In the genomic region with DNA sequence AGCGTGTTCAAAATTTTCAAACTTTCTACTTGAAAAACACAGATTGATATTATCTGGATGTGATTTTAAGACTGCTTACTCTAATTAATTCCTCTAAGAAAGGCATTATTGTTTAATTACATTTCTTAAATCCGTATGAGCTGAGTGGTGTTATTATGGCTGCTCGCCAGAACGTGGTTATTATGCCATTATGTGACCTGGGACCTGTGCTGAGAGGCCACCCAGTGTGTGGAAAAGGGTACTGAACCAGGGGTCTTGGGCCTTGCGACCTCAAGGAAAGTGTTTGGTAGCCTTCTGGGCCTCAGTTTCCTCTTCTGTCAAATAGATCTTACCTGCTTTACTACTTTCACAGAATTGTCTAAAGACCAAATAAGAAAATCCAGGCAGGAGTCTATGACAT, we compare ENCODE assay signal across 29 cellular contexts. TPM values are rescaled to one million over a fixed set of nuclear protein-coding genes. Genes with fewer than 3 reads are reported as not detected.
DNase-seq lines count a peak whose midpoint lies in the region; ATAC-seq and TF ChIP-seq lines count a peak whose summit lies in the region.
"Had no signal": no experiment of that assay in that cellular context is flagged by ENCODE, and none has a peak within 500 bp of the region (broad histone marks: within the 10 kb centered on the region; RNA-seq: fewer than 3 reads in every experiment).

No MANE protein-coding gene starts in this region.

- H3K79me2 ChIP-seq in SK-N-SH (ENCODE audit: insufficient read depth) (no peaks in the 10 kb centered on the region), trophoblast cell (ENCODE audit: control insufficient read depth, insufficient read depth, low read length, poor library complexity) (no peaks in the 10 kb centered on the region)

- peak overlapping the region; percentile 62 for H4K91ac ChIP-seq in trophoblast cell (ENCODE audit: low read depth, low read length)

- H3K4me1 ChIP-seq in SK-N-SH (ENCODE audit: control insufficient read depth in 1 of 2, insufficient read depth in 2 of 2, low read depth in 1 of 2, low read length in 1 of 2) = no peaks in the 10 kb centered on the region; a peak in 1 of 4 replicates
- H3K4me1 ChIP-seq in trophoblast cell (ENCODE audit: control insufficient read depth in 1 of 2, insufficient read depth in 2 of 2, low read length in 2 of 2) = peaks cover 16% of the 10 kb centered on the region in 2 experiments
- no peaks in the 10 kb centered on the region for H3K4me1 ChIP-seq in spleen

- H3K4ac ChIP-seq in trophoblast cell (ENCODE audit: low read depth, low read length) = no peak overlapping the region

- H3K4me2 ChIP-seq in SK-N-SH (no peak overlapping the region), trophoblast cell (ENCODE audit: low read length) (no peak overlapping the region)
- H3K4me2 ChIP-seq: A549 had no signal

- TF ChIP-seq CTCF in SK-N-SH (IDR thresholded peaks at IDR 0.05) = no peak
- no peak for TF ChIP-seq CTCF in spleen (IDR thresholded peaks at IDR 0.05 in 8 of 11, conservative IDR thresholded peaks at IDR 0.05 in 3 of 11)

- peak overlapping the region; percentile 88 for H2BK120ac ChIP-seq in trophoblast cell (ENCODE audit: insufficient read depth, low read length, poor library complexity)

- H3K4me3 ChIP-seq in SK-N-SH (ENCODE audit: low read depth in 2 of 2, low read length in 1 of 2) = no peak overlapping the region
- no peak overlapping the region for H3K4me3 ChIP-seq in trophoblast cell (ENCODE audit: low read depth, low read length)
- no peak overlapping the region for H3K4me3 ChIP-seq in spleen
- H3K4me3 ChIP-seq: A549, GM23248 had no signal

- H3K27me3 ChIP-seq in SK-N-SH (ENCODE audit: insufficient read depth) (no peaks in the 10 kb centered on the region; the same call in 1 of the 2 replicates), trophoblast cell (ENCODE audit: insufficient read depth, low read length) (no peaks in the 10 kb centered on the region), spleen (replicated peaks in 1 of 7) (peaks cover 0 to 6% (median 0%) of the 10 kb centered on the region in 7 donors)

- H2AK5ac ChIP-seq in trophoblast cell (ENCODE audit: low read length) = peak overlapping the region; percentile 72

- peak overlapping the region; percentile 82 for H2BK12ac ChIP-seq in trophoblast cell (ENCODE audit: low read length)

- POLR2A ChIA-PET in SK-N-SH (lab: Yijun Ruan, JAX) = no interaction called here

- H4K12ac ChIP-seq in trophoblast cell (ENCODE audit: low read depth, low read length) = no peak overlapping the region

- no peak overlapping the region for H2BK5ac ChIP-seq in trophoblast cell (ENCODE audit: low read depth, low read length, poor library complexity)

- DNase-seq in SK-N-SH (peak; percentile 39), NCI-H69 (lab: John Stamatoyannopoulos, UW) (peak; percentile 2), trophoblast cell (no peak), spleen (no peak), AG08395 (ENCODE audit: low spot score) (no peak)
- no peak for DNase-seq in stimulated activated naive CD4-positive, alpha-beta T cell (lab: John Stamatoyannopoulos, UW)
- DNase-seq: C1 segment of cervical spinal cord; CD4-positive, alpha-beta memory T cell; COR-L47; DMS153; DND-41; GM23248; H7; Kasumi-1; NCI-H1092 treated with DMSO at 0.1 percent for 48 hours; NCI-H1694; NCI-H2029 treated with DMSO at 0.1 percent for 48 hours; NCI-H2171; NCI-H345; NCI-H510A treated with DMSO at 0.1 percent for 48 hours; NCI-H748 treated with DMSO at 0.1 percent for 48 hours; Right ventricle myocardium superior; RPMI8226 had no signal

- H3K36me3 ChIP-seq in SK-N-SH (replicated peaks in 1 of 2; ENCODE audit: control insufficient read depth in 1 of 2, insufficient read depth in 2 of 2, low read length in 1 of 2) = no peaks in the 10 kb centered on the region
- no peaks in the 10 kb centered on the region for H3K36me3 ChIP-seq in trophoblast cell (ENCODE audit: control insufficient read depth in 1 of 2, insufficient read depth in 2 of 2, low read length in 2 of 2)
- H3K36me3 ChIP-seq in spleen = no peaks in the 10 kb centered on the region

- H3F3A ChIP-seq in SK-N-SH (replicated peaks; ENCODE audit: insufficient read depth) = no peaks in the 10 kb centered on the region

- no peak overlapping the region for H2AFZ ChIP-seq in SK-N-SH (ENCODE audit: low read depth)
- H2AFZ ChIP-seq in trophoblast cell (ENCODE audit: insufficient read depth, low read length, poor library complexity) = no peak overlapping the region
- H2AFZ ChIP-seq: GM23248 had no signal

- H3K9me3 ChIP-seq in SK-N-SH (no peaks in the 10 kb centered on the region), trophoblast cell (ENCODE audit: insufficient read depth, low read depth, low read length) (no peaks in the 10 kb centered on the region), spleen (no peaks in the 10 kb centered on the region)
- H3K9me3 ChIP-seq: A549 had no signal

- no peak overlapping the region for H3K27ac ChIP-seq in SK-N-SH (ENCODE audit: low read depth in 2 of 2, low read length in 1 of 2)
- peak overlapping the region; percentile 73 for H3K27ac ChIP-seq in cingulate gyrus (ENCODE audit: low read depth, low read length)
- H3K27ac ChIP-seq in trophoblast cell (ENCODE audit: low read depth, low read length) = no peak overlapping the region
- no peak overlapping the region for H3K27ac ChIP-seq in spleen
- H3K27ac ChIP-seq: A549, GM23248 had no signal

- H3K79me1 ChIP-seq in trophoblast cell (ENCODE audit: low read length) = peaks cover 2% of the 10 kb centered on the region

- 52% methylated on average over 5 of the region's 5 CpGs for WGBS in SK-N-SH (ENCODE audit: low lambda C conversion rate)
- no CpG with 5 or more reads among the region's 5 CpGs for WGBS in trophoblast cell (ENCODE audit: extremely low coverage, insufficient coverage, insufficient read length)
- 73 to 81% (median 76%) methylated on average over 5 of the region's 5 CpGs for WGBS in spleen, 5 donors

- no peak for TF ChIP-seq POLR2A in spleen (IDR thresholded peaks at IDR 0.05)

- no peak overlapping the region for H3K23ac ChIP-seq in trophoblast cell (ENCODE audit: low read length)

- H3K14ac ChIP-seq in trophoblast cell (ENCODE audit: low read length) = peak overlapping the region; percentile 88

- no peak for TF ChIP-seq RAD21 in SK-N-SH (IDR thresholded peaks at IDR 0.05; ENCODE audit: low read length)

- H3K18ac ChIP-seq in trophoblast cell (ENCODE audit: low read length) = no peak overlapping the region

- no peaks in the 10 kb centered on the region for H4K20me1 ChIP-seq in SK-N-SH (ENCODE audit: insufficient read depth)

- intact Hi-C loops in spleen (cut with DNase I; ENCODE audit: low total_unique reads) = no loop called here

- no peak for TF ChIP-seq EP300 in SK-N-SH (IDR thresholded peaks at IDR 0.05; ENCODE audit: borderline replicate concordance in 1 of 2, low read depth in 1 of 2, low read length in 1 of 2)

- H3K9ac ChIP-seq in SK-N-SH (no peak overlapping the region), trophoblast cell (ENCODE audit: low read length) (no peak overlapping the region)
- H3K9ac ChIP-seq: GM23248 had no signal

- ATAC-seq in SK-N-SH treated with all-trans-retinoic acid at 6 μM for 48 hours = no peak
- ATAC-seq: A549 had no signal

- no peaks in the 10 kb centered on the region for H3K9me2 ChIP-seq in SK-N-SH

- CTCF ChIA-PET in SK-N-SH (lab: Yijun Ruan, JAX) = interaction anchor here (1.0 to 1.6 kb wide), 3 partner anchors 23 to 82 kb away, joined by 4 to 5 read pairs (median 4); no protein-coding TSS in a partner anchor

- no peak overlapping the region for H4K8ac ChIP-seq in trophoblast cell (ENCODE audit: low read depth, low read length)

TF ChIP-seq in SK-N-SH, 30 proteins besides CTCF, POLR2A, EP300 and RAD21 (continues in another document):
- TF ChIP-seq NRF1 (IDR thresholded peaks at IDR 0.05; ENCODE audit: low read depth, low read length) (no peak), FOXM1 (IDR thresholded peaks at IDR 0.05; ENCODE audit: low read depth) (no peak), CHD2 (IDR thresholded peaks at IDR 0.05; ENCODE audit: low read length, partially characterized antibody) (no peak)
- TF ChIP-seq, protein P1, sequence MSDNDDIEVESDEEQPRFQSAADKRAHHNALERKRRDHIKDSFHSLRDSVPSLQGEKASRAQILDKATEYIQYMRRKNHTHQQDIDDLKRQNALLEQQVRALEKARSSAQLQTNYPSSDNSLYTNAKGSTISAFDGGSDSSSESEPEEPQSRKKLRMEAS (IDR thresholded peaks at IDR 0.05; ENCODE audit: low read depth) = no peak

TF ChIP-seq in SK-N-SH treated with all-trans-retinoic acid at 6 μM for 48 hours, 23 proteins besides CTCF, POLR2A, EP300 and RAD21:
- no peak for TF ChIP-seq BACH2 (CRISPR knock-in tag; IDR thresholded peaks at IDR 0.05; ENCODE audit: borderline replicate concordance)
- no peak for TF ChIP-seq ZNF565 (CRISPR knock-in tag; conservative IDR thresholded peaks at IDR 0.05; ENCODE audit: low read depth)
- TF ChIP-seq ESRRG (CRISPR knock-in tag; IDR thresholded peaks at IDR 0.05) = no peak
- TF ChIP-seq, protein P2, sequence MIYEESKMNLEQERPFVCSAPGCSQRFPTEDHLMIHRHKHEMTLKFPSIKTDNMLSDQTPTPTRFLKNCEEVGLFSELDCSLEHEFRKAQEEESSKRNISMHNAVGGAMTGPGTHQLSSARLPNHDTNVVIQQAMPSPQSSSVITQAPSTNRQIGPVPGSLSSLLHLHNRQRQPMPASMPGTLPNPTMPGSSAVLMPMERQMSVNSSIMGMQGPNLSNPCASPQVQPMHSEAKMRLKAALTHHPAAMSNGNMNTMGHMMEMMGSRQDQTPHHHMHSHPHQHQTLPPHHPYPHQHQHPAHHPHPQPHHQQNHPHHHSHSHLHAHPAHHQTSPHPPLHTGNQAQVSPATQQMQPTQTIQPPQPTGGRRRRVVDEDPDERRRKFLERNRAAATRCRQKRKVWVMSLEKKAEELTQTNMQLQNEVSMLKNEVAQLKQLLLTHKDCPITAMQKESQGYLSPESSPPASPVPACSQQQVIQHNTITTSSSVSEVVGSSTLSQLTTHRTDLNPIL (CRISPR knock-in tag; IDR thresholded peaks at IDR 0.05; ENCODE audit: low read depth) = no peak
- TF ChIP-seq TCF4 (CRISPR knock-in tag; IDR thresholded peaks at IDR 0.05; ENCODE audit: borderline replicate concordance) = no peak

RNA-seq across cellular contexts. Expression of a gene that starts 15.4 kb away (rescaled TPM):
- 0.03 TPM in 1 of 2 replicates, not detected in the other for polyA plus RNA-seq in SK-N-SH (2012; rRNA removed)
- 0.05 and 0.13 TPM in 2 replicates for polyA plus RNA-seq in SK-N-SH (2012; cell fraction: cytosol; rRNA removed)
- polyA plus RNA-seq in SK-N-SH (2012; cell fraction: nucleus; rRNA removed) = not detected in 2 replicates
- 14.4 and 14.6 TPM in 2 replicates for polyA plus RNA-seq in trophoblast cell (2013)
- total RNA-seq in spleen = not detected
- under 1 TPM in 1 of 3 donors, not detected in 2; 0.16 TPM for polyA plus RNA-seq in spleen
- total RNA-seq: CD4-positive, alpha-beta memory T cell; GM23248; HT-29; M059J; SK-MEL-5 had no signal
- polyA plus RNA-seq: A549; CD4-positive, alpha-beta memory T cell; GM23248 had no signal

Comparison
In these comparisons a context has a peak if more than half of its experiments do, and no peak if none do; other contexts are left out.
1. DNase-seq: peak in SK-N-SH (single experiment) and NCI-H69 (single experiment); none in trophoblast cell (0 of 2), spleen (single experiment), stimulated activated naive CD4-positive, alpha-beta T cell (0 of 6) and AG08395 (single experiment).